ENCODE assay signal across 24 cellular contexts in genomic region chr18:7089369-7089768, GRCh38. TPM values are rescaled to one million over a fixed set of nuclear protein-coding genes. Genes with fewer than 3 reads are reported as not detected.
DNase-seq lines count a peak whose midpoint lies in the region; ATAC-seq and TF ChIP-seq lines count a peak whose summit lies in the region.
"Had no signal": no experiment of that assay in that cellular context is flagged by ENCODE, and none has a peak within 500 bp of the region (broad histone marks: within the 10 kb centered on the region; RNA-seq: fewer than 3 reads in every experiment).

No MANE protein-coding gene starts in this region.

- H4K8ac ChIP-seq in H9 (replicated peaks; ENCODE audit: insufficient read length, low read depth, low read length): no peak overlapping the region

- H3K23me2 ChIP-seq in H9 (ENCODE audit: insufficient read length, low read depth, low read length, poor library complexity, severe bottlenecking): no peaks in the 10 kb centered on the region

- H3K4me1 Mint-ChIP-seq in H9 (peaks cover 18 to 39% of the 10 kb centered on the region in 2 experiments), brain (peaks cover 31% of the 10 kb centered on the region)
- H3K4me1 Mint-ChIP-seq: CD4-positive, alpha-beta memory T cell; IgD-negative memory B cell had no signal

- H3K27ac ChIP-seq in H9 (ENCODE audit: insufficient read length, low read depth, low read length) (no peak overlapping the region), thyroid gland (peak overlapping the region; percentile 3 to 69 (median 65)), gastroesophageal sphincter (no peak overlapping the region)
- H3K27ac ChIP-seq: A549, HL-60, KMS-11, PC-9, SJSA1 had no signal

- intact Hi-C loops in thyroid gland (cut with DNase I): no loop called here

- H3K23ac ChIP-seq in H9 (ENCODE audit: insufficient read length, low read depth, low read length): no peak overlapping the region

- H3K36me3 Mint-ChIP-seq in H9 (ENCODE audit: insufficient read depth in 1 of 3, low read depth in 3 of 3) (peaks cover 0 to 1% (median 0%) of the 10 kb centered on the region in 3 experiments; a peak in 1 of 7 replicates), brain (peaks cover 1% of the 10 kb centered on the region)
- H3K36me3 Mint-ChIP-seq: CD4-positive, alpha-beta memory T cell had no signal

- H3K79me2 ChIP-seq in H9 (ENCODE audit: insufficient read depth, low read length): no peaks in the 10 kb centered on the region

- H4K91ac ChIP-seq in H9 (ENCODE audit: insufficient read length, low read depth, low read length): no peak overlapping the region

- no peak for TF ChIP-seq POLR2A in thyroid gland (IDR thresholded peaks at IDR 0.05)
- TF ChIP-seq POLR2A in gastroesophageal sphincter (IDR thresholded peaks at IDR 0.05): no peak

- H3K4ac ChIP-seq in H9 (ENCODE audit: low read depth, low read length): no peak overlapping the region

- H3K4me1 ChIP-seq in H9 (ENCODE audit: insufficient read depth, low read length): peaks cover 3% of the 10 kb centered on the region; the same call in 1 of the 2 replicates
- H3K4me1 ChIP-seq in thyroid gland: peaks cover 55 to 57% of the 10 kb centered on the region in 2 donors
- H3K4me1 ChIP-seq in gastroesophageal sphincter: peaks cover 0 to 7% (median 0%) of the 10 kb centered on the region in 3 donors

- no peak overlapping the region for H2BK20ac ChIP-seq in H9 (ENCODE audit: low read depth, low read length, poor library complexity, severe bottlenecking)

- H2AFZ ChIP-seq in H9 (ENCODE audit: low read length): no peak overlapping the region
- H2AFZ ChIP-seq: PC-9 had no signal

- no peak overlapping the region for H2BK120ac ChIP-seq in H9 (ENCODE audit: low read depth, low read length, poor library complexity, severe bottlenecking)

- DNase-seq in H9 (no peak), iPS-NIHi7 (ENCODE audit: extremely low spot score) (peak; percentile 43), thyroid gland (no peak), hepatic stellate cell (ENCODE audit: low spot score) (no peak), NCI-H510A (lab: John Stamatoyannopoulos, UW) (no peak)
- DNase-seq: C1 segment of cervical spinal cord; CD4-positive, alpha-beta memory T cell; COR-L47; DMS53; MM.1S; NCI-H2029; NCI-H2171; NCI-H226; NCI-H510A treated with DMSO at 0.1 percent for 48 hours; NCI-H774; PC-9; Right ventricle myocardium superior had no signal

- H3K4me3 Mint-ChIP-seq in H9 (no peak overlapping the region), brain (no peak overlapping the region)
- H3K4me3 Mint-ChIP-seq: CD4-positive, alpha-beta memory T cell; IgD-negative memory B cell had no signal

- H3K27ac Mint-ChIP-seq in H9 (peak overlapping the region in 2 of 3 experiments; percentile 24 to 62; a peak in 1 of 7 replicates), brain (peak overlapping the region in 3 of 5 experiments; percentile 26 to 91 (median 72))
- H3K27ac Mint-ChIP-seq: CD4-positive, alpha-beta memory T cell; IgD-negative memory B cell had no signal

- H3K56ac ChIP-seq in H9 (ENCODE audit: insufficient read length, low read depth, low read length): no peak overlapping the region

- TF ChIP-seq EP300 in gastroesophageal sphincter (IDR thresholded peaks at IDR 0.05): no peak

- H3K36me3 ChIP-seq in thyroid gland (no peaks in the 10 kb centered on the region), gastroesophageal sphincter (no peaks in the 10 kb centered on the region)
- H3K36me3 ChIP-seq: SJSA1 had no signal

- no peak overlapping the region for H2AK5ac ChIP-seq in H9 (ENCODE audit: insufficient read length, low read length)

- no peak for TF ChIP-seq CTCF in H9 (conservative IDR thresholded peaks at IDR 0.05)
- TF ChIP-seq CTCF in brain (conservative IDR thresholded peaks at IDR 0.05): no peak
- no peak for TF ChIP-seq CTCF in thyroid gland (IDR thresholded peaks at IDR 0.05)
- TF ChIP-seq CTCF in gastroesophageal sphincter (IDR thresholded peaks at IDR 0.05): no peak

- no peak overlapping the region for H3K14ac ChIP-seq in H9 (ENCODE audit: insufficient read depth, low read length)

- no peaks in the 10 kb centered on the region for H3K79me1 ChIP-seq in H9 (ENCODE audit: insufficient read depth, low read depth, low read length, poor library complexity, severe bottlenecking)

- H3K4me3 ChIP-seq in thyroid gland (replicated peaks in 1 of 3) (no peak overlapping the region), gastroesophageal sphincter (no peak overlapping the region)
- H3K4me3 ChIP-seq: A549, PC-9, SJSA1 had no signal

- ATAC-seq in gastroesophageal sphincter: no peak
- ATAC-seq: A549 had no signal

- H3K27me3 ChIP-seq in H9 (ENCODE audit: insufficient read depth, low read length) (no peaks in the 10 kb centered on the region), thyroid gland (no peaks in the 10 kb centered on the region), gastroesophageal sphincter (no peaks in the 10 kb centered on the region)
- H3K27me3 ChIP-seq: SJSA1 had no signal

- H3K9ac ChIP-seq in H9 (ENCODE audit: extremely low read depth, insufficient read length, low read length): no peak overlapping the region
- H3K9ac ChIP-seq: KMS-11 had no signal

- no peak overlapping the region for H3T11ph ChIP-seq in H9 (ENCODE audit: low read length)

- no peak overlapping the region for H2BK5ac ChIP-seq in H9 (ENCODE audit: insufficient read length, low read length)

- no peaks in the 10 kb centered on the region for H4K20me1 ChIP-seq in H9 (ENCODE audit: control insufficient read depth, insufficient read depth, insufficient read length)

- no peak overlapping the region for H3K4me2 ChIP-seq in H9 (ENCODE audit: insufficient read depth, insufficient read length, low read length)
- H3K4me2 ChIP-seq: A549, KMS-11, PC-9 had no signal

- no peak overlapping the region for H4K5ac ChIP-seq in H9 (ENCODE audit: insufficient read length, low read depth, low read length)

- WGBS in H9 (ENCODE audit: extremely low coverage, insufficient read length, low lambda C conversion rate): no CpG with 5 or more reads among the region's 8 CpGs
- 70 to 80% methylated on average over 8 of the region's 8 CpGs for WGBS in thyroid gland, 2 donors
- WGBS in gastroesophageal sphincter (ENCODE audit: low coverage in 1 of 2), 2 donors: 75 to 90% methylated on average over 6 of the region's 8 CpGs

- H3K9me3 ChIP-seq in H9 (ENCODE audit: control insufficient read depth, low read depth, low read length): no peaks in the 10 kb centered on the region
- H3K9me3 ChIP-seq in thyroid gland: no peaks in the 10 kb centered on the region
- no peaks in the 10 kb centered on the region for H3K9me3 ChIP-seq in gastroesophageal sphincter
- H3K9me3 ChIP-seq: A549, SJSA1 had no signal

- H3K27me3 Mint-ChIP-seq in H9 (ENCODE audit: low read depth) (no peaks in the 10 kb centered on the region), brain (peaks cover 3% of the 10 kb centered on the region)
- H3K27me3 Mint-ChIP-seq: CD4-positive, alpha-beta memory T cell; IgD-negative memory B cell had no signal

- no peak overlapping the region for H2BK15ac ChIP-seq in H9 (ENCODE audit: low read depth, low read length)

- H3K9me3 Mint-ChIP-seq in H9: no peaks in the 10 kb centered on the region
- no peaks in the 10 kb centered on the region for H3K9me3 Mint-ChIP-seq in brain

- H2BK12ac ChIP-seq in H9 (ENCODE audit: insufficient read length, low read depth, low read length): no peak overlapping the region

- H3K18ac ChIP-seq in H9 (ENCODE audit: insufficient read length, low read depth, low read length): no peak overlapping the region

RNA-seq across cellular contexts. Expression of gene LAMA1, which starts 28.2 kb away (rescaled TPM):
- 28.7 and 28.8 TPM in 2 replicates for total RNA-seq in H9 (2021)
- polyA plus RNA-seq in brain (ENCODE audit: insufficient read depth, low read depth, low replicate concordance): 0.32 TPM
- 10 to 100 TPM in 3 of 4 donors, 1 to 10 TPM in 1; 4.2 to 20.7 (median 15.2) TPM for total RNA-seq in thyroid gland
- total RNA-seq in gastroesophageal sphincter: 1 to 10 TPM in 1 of 4 donors, under 1 TPM in 3; under 0.01 to 1.0 (median 0.60) TPM
- total RNA-seq: CD4-positive, alpha-beta memory T cell; PC-9 had no signal
- polyA plus RNA-seq: CD4-positive, alpha-beta memory T cell; IgD-negative memory B cell had no signal

Comparison
In these comparisons a context has a peak if more than half of its experiments do, and no peak if none do; other contexts are left out.
1. H3K27ac ChIP-seq: peak in thyroid gland (3 of 3); none in H9 (single experiment) and gastroesophageal sphincter (0 of 4).